9 cellular contexts compared by ENCODE assay signal in the genomic region with DNA sequence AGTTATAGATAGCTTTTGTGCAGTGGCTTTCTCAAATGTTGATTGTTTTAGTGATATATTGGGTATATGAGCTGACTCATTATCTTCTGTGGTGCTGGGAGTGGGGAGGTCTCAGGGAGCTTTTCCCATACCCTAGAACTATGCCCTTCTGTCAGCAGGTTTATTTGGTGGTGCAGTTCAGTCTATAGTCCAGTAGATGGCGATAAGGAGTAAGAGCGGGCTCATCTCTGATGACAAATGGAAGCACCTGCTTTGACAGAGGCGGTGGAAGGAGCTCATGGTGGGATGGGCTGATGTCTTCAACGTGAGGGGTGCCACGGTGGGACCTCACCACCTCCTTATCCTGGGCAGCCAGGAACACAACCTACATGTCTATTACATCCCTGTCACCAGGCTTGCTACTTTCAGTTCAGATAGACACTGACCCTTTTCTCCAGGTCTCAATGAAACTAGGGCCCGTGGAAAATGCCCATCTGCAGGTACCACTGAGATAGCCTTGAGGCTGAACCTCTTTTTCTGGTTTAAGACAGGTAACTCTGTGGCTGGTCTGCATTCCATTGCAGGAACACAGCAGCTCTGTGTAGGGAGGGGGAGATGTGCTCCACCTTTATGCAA. TPM values are rescaled to one million over a fixed set of nuclear protein-coding genes. Genes with fewer than 3 reads are reported as not detected.
A peak's percentile ranks its signal among the peaks of the same experiment; 100 is the strongest.
DNase-seq lines count a peak whose midpoint lies in the region; ATAC-seq and TF ChIP-seq lines count a peak whose summit lies in the region.
"Had no signal": no experiment of that assay in that cellular context is flagged by ENCODE, and none has a peak within 500 bp of the region (broad histone marks: within the 10 kb centered on the region; RNA-seq: fewer than 3 reads in every experiment).

No MANE protein-coding gene starts in this region.

- H3K27me3 Mint-ChIP-seq in brain: peaks cover 9% of the 10 kb centered on the region

- no peaks in the 10 kb centered on the region for H4K20me1 ChIP-seq in IMR-90 (ENCODE audit: insufficient read depth, low read length)
- H4K20me1 ChIP-seq: BLaER1 had no signal

- H2BK15ac ChIP-seq in IMR-90 (ENCODE audit: low read depth, low read length): no peak overlapping the region

- no peak overlapping the region for H3K27ac Mint-ChIP-seq in brain

- no peaks in the 10 kb centered on the region for H3K4me1 Mint-ChIP-seq in brain

- H4K5ac ChIP-seq in IMR-90 (ENCODE audit: low read depth, low read length): no peak overlapping the region

- CTCF ChIA-PET in IMR-90 (lab: Yijun Ruan, JAX): interaction anchor here (0.6 to 1.9 kb wide), 15 partner anchors 9 to 633 kb away, joined by 3 to 7 read pairs (median 4); a partner anchor contains a TSS

- no peak overlapping the region for H4K91ac ChIP-seq in IMR-90 (ENCODE audit: insufficient read depth, low read depth, low read length)

- dilution Hi-C loops in IMR-90 (cut with HindIII; ENCODE audit: low sequenced_read_pairs, unreplicated experiment): no loop called here

- TF ChIP-seq CTCF in IMR-90 (conservative IDR thresholded peaks at IDR 0.05; ENCODE audit: low read depth, low read length): peak; percentile 71
- peak; percentile 65 to 89 for TF ChIP-seq CTCF in brain (conservative IDR thresholded peaks at IDR 0.05)

- no peak overlapping the region for H3K23ac ChIP-seq in IMR-90 (ENCODE audit: low read depth, low read length)

- no peak overlapping the region for H2BK5ac ChIP-seq in IMR-90 (ENCODE audit: low read depth, low read length, poor library complexity, severe bottlenecking)

- no TSS peak for BruUV-seq in IMR-90 (replicated peaks; lab: Mats Ljungman, UMichigan)

- no peaks in the 10 kb centered on the region for H3K9me1 ChIP-seq in IMR-90 (ENCODE audit: insufficient read depth, low read length)

- ATAC-seq in GM21526 (IDR thresholded peaks at IDR 0.05; ENCODE audit: low FRiP score, unreplicated experiment) (peak; percentile 93), IMR-90 (ENCODE audit: low read depth) (peak; percentile 96), left lobe of liver (peak; percentile 97)

- H3K9me3 Mint-ChIP-seq in brain: peaks cover 0 to 1% (median 0%) of the 10 kb centered on the region in 5 experiments

- H3K36me3 Mint-ChIP-seq in brain: no peaks in the 10 kb centered on the region

- no peak overlapping the region for H4K8ac ChIP-seq in IMR-90 (ENCODE audit: low read depth in 2 of 2, low read length in 2 of 2)

- DNase-seq in NCI-H1417 (lab: John Stamatoyannopoulos, UW): peak; percentile 31 to 65 (median 38)
- DNase-seq in NCI-H1417 treated with DMSO at 0.1 percent for 48 hours (lab: John Stamatoyannopoulos, UW): no peak
- DNase-seq in IMR-90: peak; percentile 34
- DNase-seq in RKO (ENCODE audit: low spot score): peak; percentile 68
- no peak for DNase-seq in left lobe of liver (ENCODE audit: low spot score)
- DNase-seq in stromal cell of bone marrow (ENCODE audit: low read depth): peak; percentile 7

- no peak overlapping the region for H3K14ac ChIP-seq in IMR-90 (replicated peaks; ENCODE audit: low read depth, low read length)

- H3K27ac ChIP-seq in IMR-90 (ENCODE audit: insufficient read depth, low read length): no peak overlapping the region
- H3K27ac ChIP-seq: BLaER1 had no signal

- in situ Hi-C loops in IMR-90 (cut with MboI; ENCODE audit: low sequenced_read_pairs): loop anchor here (25.0 kb wide), 1 partner anchor 625 kb away; no protein-coding TSS in a partner anchor

- no peak overlapping the region for H3K4ac ChIP-seq in IMR-90 (ENCODE audit: low read depth, low read length)

- no peak overlapping the region for H3K4me3 Mint-ChIP-seq in brain

- no CpG with 5 or more reads among the region's 6 CpGs for WGBS in IMR-90 (ENCODE audit: extremely low coverage in 2 of 2, insufficient read length in 1 of 2), 2 experiments

- no peaks in the 10 kb centered on the region for H3K9me3 ChIP-seq in IMR-90 (ENCODE audit: control insufficient read depth, insufficient read depth, low read length)
- H3K9me3 ChIP-seq: BLaER1 had no signal

- H2BK120ac ChIP-seq in IMR-90 (ENCODE audit: low read depth, low read length): no peak overlapping the region

- H3K79me1 ChIP-seq in IMR-90 (ENCODE audit: low read depth in 1 of 2, low read length in 2 of 2): no peaks in the 10 kb centered on the region

- no peaks in the 10 kb centered on the region for H3K4me1 ChIP-seq in IMR-90 (ENCODE audit: control insufficient read depth, insufficient read depth, low read length)

- no peak for TF ChIP-seq POLR2A in IMR-90 (IDR thresholded peaks at IDR 0.05; ENCODE audit: low read depth, low read length)

- H3K4me2 ChIP-seq in IMR-90 (ENCODE audit: low read depth, low read length): no peak overlapping the region
- H3K4me2 ChIP-seq: BLaER1 had no signal

- H2AK9ac ChIP-seq in IMR-90 (replicated peaks; ENCODE audit: low read depth, low read length, poor library complexity): no peak overlapping the region

- peak; percentile 71 for TF ChIP-seq RAD21 in IMR-90 (IDR thresholded peaks at IDR 0.05; ENCODE audit: low read length)

- POLR2A ChIA-PET in IMR-90 (lab: Charles Lee; ENCODE audit: unreplicated experiment): no interaction called here

- intact Hi-C loops in IMR-90 (cut with micrococcal nuclease): loop anchor here (2.0 to 10.0 kb wide), 4 partner anchors 210 to 630 kb away; a partner anchor contains a TSS

- H3K18ac ChIP-seq in IMR-90 (ENCODE audit: low read depth, low read length): no peak overlapping the region

- no peak overlapping the region for H3K9ac ChIP-seq in IMR-90 (ENCODE audit: low read depth, low read length)
- H3K9ac ChIP-seq: BLaER1 had no signal

- H3K4me3 ChIP-seq in IMR-90 (ENCODE audit: insufficient read depth, low read depth, low read length): no peak overlapping the region
- H3K4me3 ChIP-seq: BLaER1 had no signal

- no peak overlapping the region for H2BK20ac ChIP-seq in IMR-90 (ENCODE audit: low read depth, low read length)

- H3K56ac ChIP-seq in IMR-90 (ENCODE audit: extremely low read depth, insufficient read depth, low read length): no peak overlapping the region

- H2AFZ ChIP-seq in IMR-90 (replicated peaks; ENCODE audit: low read length, poor library complexity): no peak overlapping the region

- no peaks in the 10 kb centered on the region for H3K36me3 ChIP-seq in IMR-90 (ENCODE audit: control insufficient read depth, insufficient read depth, low read length)
- H3K36me3 ChIP-seq: BLaER1 had no signal

- H3K27me3 ChIP-seq in IMR-90 (ENCODE audit: control insufficient read depth, insufficient read depth, low read length): no peaks in the 10 kb centered on the region; the same call in 1 of the 2 replicates
- H3K27me3 ChIP-seq: BLaER1 had no signal

- no peak overlapping the region for H2AK5ac ChIP-seq in IMR-90 (ENCODE audit: low read depth, low read length)

TF ChIP-seq in IMR-90, 13 proteins besides CTCF, POLR2A, EP300 and RAD21:
- TF ChIP-seq BHLHE40 (IDR thresholded peaks at IDR 0.05; ENCODE audit: low read depth, low read length) (no peak), SMC3 (IDR thresholded peaks at IDR 0.05; ENCODE audit: low read depth, low read length) (peak; percentile 52; the same call in 1 of the 2 replicates), MXI1 (IDR thresholded peaks at IDR 0.05; ENCODE audit: borderline replicate concordance, low read depth, low read length) (no peak), NFE2L2 (IDR thresholded peaks at IDR 0.05; ENCODE audit: low read depth, low read length) (no peak), CEBPB (IDR thresholded peaks at IDR 0.05; ENCODE audit: low read depth, low read length) (no peak)
- TF ChIP-seq, protein P1, sequence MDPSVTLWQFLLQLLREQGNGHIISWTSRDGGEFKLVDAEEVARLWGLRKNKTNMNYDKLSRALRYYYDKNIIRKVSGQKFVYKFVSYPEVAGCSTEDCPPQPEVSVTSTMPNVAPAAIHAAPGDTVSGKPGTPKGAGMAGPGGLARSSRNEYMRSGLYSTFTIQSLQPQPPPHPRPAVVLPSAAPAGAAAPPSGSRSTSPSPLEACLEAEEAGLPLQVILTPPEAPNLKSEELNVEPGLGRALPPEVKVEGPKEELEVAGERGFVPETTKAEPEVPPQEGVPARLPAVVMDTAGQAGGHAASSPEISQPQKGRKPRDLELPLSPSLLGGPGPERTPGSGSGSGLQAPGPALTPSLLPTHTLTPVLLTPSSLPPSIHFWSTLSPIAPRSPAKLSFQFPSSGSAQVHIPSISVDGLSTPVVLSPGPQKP (IDR thresholded peaks at IDR 0.05; ENCODE audit: borderline replicate concordance, low read depth, low read length): no peak

RNA-seq across cellular contexts. Expression of a gene that starts 13.0 kb away (rescaled TPM):
- total RNA-seq in IMR-90 (2012; rRNA removed) (0.56 and 0.72 TPM in 2 replicates), left lobe of liver (not detected)
- polyA plus RNA-seq in IMR-90 (2012; rRNA removed) (0.07 TPM in 1 of 2 replicates, not detected in the other), brain (ENCODE audit: insufficient read depth, low read depth, low replicate concordance) (not detected)
- not detected in 2 replicates for polyA plus RNA-seq in IMR-90 (2012; cell fraction: cytosol; rRNA removed)
- polyA plus RNA-seq in IMR-90 (2012; cell fraction: nucleus; rRNA removed; ENCODE audit: low replicate concordance): 0.10 and 0.52 TPM in 2 replicates

RNA-seq across cellular contexts. Expression of a gene that starts 29.7 kb away (rescaled TPM):
- not detected in 2 replicates for total RNA-seq in IMR-90 (2012; rRNA removed)
- not detected in 2 replicates for polyA plus RNA-seq in IMR-90 (2012; rRNA removed)
- not detected in 2 replicates for polyA plus RNA-seq in IMR-90 (2012; cell fraction: cytosol; rRNA removed)
- not detected in 2 replicates for polyA plus RNA-seq in IMR-90 (2012; cell fraction: nucleus; rRNA removed; ENCODE audit: low replicate concordance)
- polyA plus RNA-seq in brain (ENCODE audit: insufficient read depth, low read depth, low replicate concordance): not detected
- not detected for total RNA-seq in left lobe of liver

RNA-seq across cellular contexts. Expression of a gene that starts 33.0 kb away (rescaled TPM):
- total RNA-seq in IMR-90 (2012; rRNA removed) (not detected in 2 replicates), left lobe of liver (not detected)
- polyA plus RNA-seq in IMR-90 (2012; rRNA removed) (not detected in 2 replicates), brain (ENCODE audit: insufficient read depth, low read depth, low replicate concordance) (not detected)
- polyA plus RNA-seq in IMR-90 (2012; cell fraction: cytosol; rRNA removed): not detected in 2 replicates
- polyA plus RNA-seq in IMR-90 (2012; cell fraction: nucleus; rRNA removed; ENCODE audit: low replicate concordance): not detected in 2 replicates

RNA-seq across cellular contexts. Expression of a gene that starts 40.7 kb away (rescaled TPM):
- 0.28 and 0.54 TPM in 2 replicates for total RNA-seq in IMR-90 (2012; rRNA removed)
- 0.22 and 0.29 TPM in 2 replicates for polyA plus RNA-seq in IMR-90 (2012; rRNA removed)
- 0.19 and 0.38 TPM in 2 replicates for polyA plus RNA-seq in IMR-90 (2012; cell fraction: cytosol; rRNA removed)
- 0.15 and 0.37 TPM in 2 replicates for polyA plus RNA-seq in IMR-90 (2012; cell fraction: nucleus; rRNA removed; ENCODE audit: low replicate concordance)
- polyA plus RNA-seq in brain (ENCODE audit: insufficient read depth, low read depth, low replicate concordance): not detected
- total RNA-seq in left lobe of liver: not detected

RNA-seq across cellular contexts. Expression of a gene that starts 50.4 kb away (rescaled TPM):
- total RNA-seq in IMR-90 (2012; rRNA removed): not detected in 2 replicates
- polyA plus RNA-seq in IMR-90 (2012; rRNA removed): not detected in 2 replicates
- not detected in 2 replicates for polyA plus RNA-seq in IMR-90 (2012; cell fraction: cytosol; rRNA removed)
- polyA plus RNA-seq in IMR-90 (2012; cell fraction: nucleus; rRNA removed; ENCODE audit: low replicate concordance): not detected in 2 replicates
- polyA plus RNA-seq in brain (ENCODE audit: insufficient read depth, low read depth, low replicate concordance): not detected
- total RNA-seq in left lobe of liver: not detected

Comparison
In these comparisons a context has a peak if more than half of its experiments do, and no peak if none do; other contexts are left out.
1. DNase-seq: peak in NCI-H1417 (3 of 3), IMR-90 (single experiment), RKO (single experiment) and stromal cell of bone marrow (single experiment); none in NCI-H1417 treated with DMSO at 0.1 percent for 48 hours (single experiment) and left lobe of liver (single experiment).
2. Peak in every context shown above with its lines, with median percentiles within 50 percentile points of each other: ATAC-seq.